23 cellular contexts compared by ENCODE assay signal in genomic region chrX:44897539-44897938, GRCh38. TPM values are rescaled to one million over a fixed set of nuclear protein-coding genes. Genes with fewer than 3 reads are reported as not detected.
DNase-seq lines count a peak whose midpoint lies in the region; ATAC-seq, FAIRE-seq and TF ChIP-seq lines count a peak whose summit lies in the region.
"Had no signal": no experiment of that assay in that cellular context is flagged by ENCODE, and none has a peak within 500 bp of the region (broad histone marks: within the 10 kb centered on the region; RNA-seq: fewer than 3 reads in every experiment).

No MANE protein-coding gene starts in this region.

- H3K4me3 ChIP-seq in LNCaP clone FGC (ENCODE audit: low read depth, low read length) (peak overlapping the region; percentile 43), K562 (no peak overlapping the region)

- no peaks in the 10 kb centered on the region for H3K27me3 Mint-ChIP-seq in activated CD8-positive, alpha-beta T cell treated with anti-CD3 and anti-CD28 coated beads for 36 hours
- no peaks in the 10 kb centered on the region for H3K27me3 Mint-ChIP-seq in activated CD8-positive, alpha-beta T cell treated with anti-CD3 and anti-CD28 coated beads, Interleukin-2, amount 10 ng/mL, durations not matched to agents 7 days and 5 days (ENCODE audit: low read depth)
- no peaks in the 10 kb centered on the region for H3K27me3 Mint-ChIP-seq in progenitor cell of endocrine pancreas
- no peaks in the 10 kb centered on the region for H3K27me3 Mint-ChIP-seq in naive thymus-derived CD8-positive, alpha-beta T cell
- H3K27me3 Mint-ChIP-seq: CD4-positive, alpha-beta T cell had no signal

- no peak for ATAC-seq in activated CD8-positive, alpha-beta T cell treated with anti-CD3 and anti-CD28 coated beads for 36 hours
- ATAC-seq in activated CD8-positive, alpha-beta T cell treated with anti-CD3 and anti-CD28 coated beads, Interleukin-2, amount 10 ng/mL, durations not matched to agents 7 days and 5 days, result no peak
- ATAC-seq in K562, result no peak
- no peak for ATAC-seq in naive thymus-derived CD8-positive, alpha-beta T cell
- ATAC-seq in activated CD4-positive, CD25-positive, alpha-beta regulatory T cell treated with anti-CD3 and anti-CD28 coated beads, Interleukin-2, amount 50 U/mL, for 24 hours, result no peak
- ATAC-seq: HCT116 had no signal

- H3K27ac Mint-ChIP-seq in activated CD8-positive, alpha-beta T cell treated with anti-CD3 and anti-CD28 coated beads for 36 hours, result peak overlapping the region; percentile 68
- H3K27ac Mint-ChIP-seq in activated CD8-positive, alpha-beta T cell treated with anti-CD3 and anti-CD28 coated beads, Interleukin-2, amount 10 ng/mL, durations not matched to agents 7 days and 5 days, result no peak overlapping the region
- peak overlapping the region; percentile 71 for H3K27ac Mint-ChIP-seq in progenitor cell of endocrine pancreas
- peak overlapping the region in 1 of 10 donors; percentile 75 for H3K27ac Mint-ChIP-seq in naive thymus-derived CD8-positive, alpha-beta T cell

- H3K9me1 ChIP-seq in K562 (ENCODE audit: control insufficient read depth, insufficient read depth, low read length), result peaks cover 5% of the 10 kb centered on the region

- BruUV-seq in K562 (replicated peaks; lab: Mats Ljungman, UMichigan), result no TSS peak

- H3K4me1 ChIP-seq in K562 (replicated peaks in 1 of 2; ENCODE audit: control insufficient read depth in 2 of 2, insufficient read depth in 2 of 2, low read length in 2 of 2), result peaks cover 15 to 21% of the 10 kb centered on the region in 2 experiments; a peak in 4 of 5 replicates

- H4K20me1 ChIP-seq in K562 (replicated peaks; ENCODE audit: control insufficient read depth, insufficient read depth, low read length), result peaks cover 18% of the 10 kb centered on the region

- H3K79me2 ChIP-seq in K562 (ENCODE audit: control insufficient read depth, insufficient read depth, low read length), result peaks cover 95% of the 10 kb centered on the region

- H2AFZ ChIP-seq in K562 (ENCODE audit: low read depth, low read length), result no peak overlapping the region

- no peak for TF ChIP-seq RAD21 in K562 (CRISPR knock-in tag; conservative IDR thresholded peaks at IDR 0.05 in 1 of 2, IDR thresholded peaks at IDR 0.05 in 1 of 2)

- peaks cover 39% of the 10 kb centered on the region for H3K4me1 Mint-ChIP-seq in activated CD8-positive, alpha-beta T cell treated with anti-CD3 and anti-CD28 coated beads for 36 hours (ENCODE audit: low read depth)
- H3K4me1 Mint-ChIP-seq in activated CD8-positive, alpha-beta T cell treated with anti-CD3 and anti-CD28 coated beads, Interleukin-2, amount 10 ng/mL, durations not matched to agents 7 days and 5 days (ENCODE audit: low read depth), result peaks cover 38% of the 10 kb centered on the region
- peaks cover 14% of the 10 kb centered on the region for H3K4me1 Mint-ChIP-seq in progenitor cell of endocrine pancreas (ENCODE audit: low read depth)
- H3K4me1 Mint-ChIP-seq in naive thymus-derived CD8-positive, alpha-beta T cell, result peaks cover 16 to 54% (median 34%) of the 10 kb centered on the region in 4 donors

- TF ChIP-seq CTCF in activated CD8-positive, alpha-beta T cell treated with anti-CD3 and anti-CD28 coated beads for 36 hours (IDR thresholded peaks at IDR 0.05), result no peak
- no peak for TF ChIP-seq CTCF in LNCaP clone FGC (IDR thresholded peaks at IDR 0.05; ENCODE audit: control insufficient read depth, extremely low read depth, insufficient read depth)
- no peak for TF ChIP-seq CTCF in K562 (IDR thresholded peaks at IDR 0.05 in 2 of 3, conservative IDR thresholded peaks at IDR 0.05 in 1 of 3; ENCODE audit: insufficient read depth in 2 of 3, low read depth in 1 of 3, low read length in 3 of 3)
- no peak for TF ChIP-seq CTCF in progenitor cell of endocrine pancreas (IDR thresholded peaks at IDR 0.05; ENCODE audit: unreplicated experiment)

- intact Hi-C loops in activated CD8-positive, alpha-beta T cell treated with anti-CD3 and anti-CD28 coated beads for 36 hours (cut with micrococcal nuclease), result no loop called here
- intact Hi-C loops in K562 (cut with micrococcal nuclease), result no loop called here

- no peak for TF ChIP-seq EP300 in K562 (IDR thresholded peaks at IDR 0.05; ENCODE audit: low read length)

- H3K36me3 ChIP-seq in K562 (ENCODE audit: control insufficient read depth, insufficient read depth, low read length), result no peaks in the 10 kb centered on the region

- no peaks in the 10 kb centered on the region for H3K9me3 ChIP-seq in K562 (replicated peaks; ENCODE audit: control insufficient read depth, insufficient read depth, low read depth, low read length)

- FAIRE-seq in K562 (lab: Jason Lieb, UNC), result no peak

- POLR2A ChIA-PET in activated CD8-positive, alpha-beta T cell treated with anti-CD3 and anti-CD28 coated beads for 36 hours (lab: Charles Lee), result no interaction called here
- POLR2A ChIA-PET in activated CD8-positive, alpha-beta T cell treated with anti-CD3 and anti-CD28 coated beads, Interleukin-2, amount 10 ng/mL, durations not matched to agents 7 days and 5 days (lab: Charles Lee), result interaction anchor here (0.8 to 2.0 kb wide), 3 partner anchors 23 to 26 kb away, joined by 3 to 13 read pairs (median 6); partner anchors contain the start of gene KDM6A
- POLR2A ChIA-PET in K562 (lab: Yijun Ruan, JAX), result interaction anchor here (0.6 to 2.4 kb wide), 2 partner anchors 8 to 15 kb away, joined by 3 to 12 read pairs; no protein-coding TSS in a partner anchor
- POLR2A ChIA-PET in naive thymus-derived CD8-positive, alpha-beta T cell (lab: Charles Lee), result interaction anchor here (0.9 kb wide), 1 partner anchor 10 kb away, joined by 3 read pairs; no protein-coding TSS in a partner anchor

- H3K36me3 Mint-ChIP-seq in activated CD8-positive, alpha-beta T cell treated with anti-CD3 and anti-CD28 coated beads for 36 hours (ENCODE audit: low read depth), result peaks cover 21% of the 10 kb centered on the region
- H3K36me3 Mint-ChIP-seq in activated CD8-positive, alpha-beta T cell treated with anti-CD3 and anti-CD28 coated beads, Interleukin-2, amount 10 ng/mL, durations not matched to agents 7 days and 5 days (ENCODE audit: low read depth), result peaks cover 27% of the 10 kb centered on the region
- H3K36me3 Mint-ChIP-seq in progenitor cell of endocrine pancreas (ENCODE audit: insufficient read depth), result peaks cover 12% of the 10 kb centered on the region
- peaks cover 2 to 20% (median 12%) of the 10 kb centered on the region in 3 donors for H3K36me3 Mint-ChIP-seq in naive thymus-derived CD8-positive, alpha-beta T cell

- 50% methylated on average over 2 of the region's 2 CpGs for WGBS in K562 (ENCODE audit: insufficient coverage, low coverage, missing lambda C conversion rate)

- CTCF ChIA-PET in activated CD8-positive, alpha-beta T cell treated with anti-CD3 and anti-CD28 coated beads for 36 hours (lab: Charles Lee), result no interaction called here
- CTCF ChIA-PET in activated CD8-positive, alpha-beta T cell treated with anti-CD3 and anti-CD28 coated beads, Interleukin-2, amount 10 ng/mL, durations not matched to agents 7 days and 5 days (lab: Charles Lee), result no interaction called here
- CTCF ChIA-PET in K562 (lab: Yijun Ruan, JAX; ENCODE audit: low intra/inter-chr PET ratio), result no interaction called here

- no peak for DNase-seq in activated CD8-positive, alpha-beta T cell treated with anti-CD3 and anti-CD28 coated beads for 36 hours
- DNase-seq in activated CD8-positive, alpha-beta T cell treated with anti-CD3 and anti-CD28 coated beads, Interleukin-2, amount 10 ng/mL, durations not matched to agents 7 days and 5 days, result no peak
- DNase-seq in LNCaP clone FGC (ENCODE audit: low read depth) (no peak), K562 (ENCODE audit: extremely low read depth in 1 of 4, low spot score in 3 of 4) (no peak), progenitor cell of endocrine pancreas (ENCODE audit: low spot score, unreplicated experiment) (no peak), NCI-H1417 treated with DMSO at 0.1 percent for 48 hours (lab: John Stamatoyannopoulos, UW) (no peak)
- DNase-seq in naive thymus-derived CD8-positive, alpha-beta T cell, result no peak
- DNase-seq: AML-193; CD4-positive, alpha-beta T cell; DMS153; GF-D8; GOT3; NCI-H1092; NCI-H2081; NCI-H2171 treated with DMSO at 0.1 percent for 48 hours; NK-92 treated with Interleukin-12 subunit alpha and Interleukin-12 subunit beta, amount 100 ng/mL, for 24 hours; OCI-M1; Right ventricle myocardium superior had no signal

- H3K27ac ChIP-seq in K562 (ENCODE audit: extremely low read depth, low read depth, low read length), result no peak overlapping the region
- H3K27ac ChIP-seq: 22Rv1 had no signal

- peaks cover 7% of the 10 kb centered on the region for H3K9me3 Mint-ChIP-seq in activated CD8-positive, alpha-beta T cell treated with anti-CD3 and anti-CD28 coated beads for 36 hours
- peaks cover 3% of the 10 kb centered on the region for H3K9me3 Mint-ChIP-seq in activated CD8-positive, alpha-beta T cell treated with anti-CD3 and anti-CD28 coated beads, Interleukin-2, amount 10 ng/mL, durations not matched to agents 7 days and 5 days (ENCODE audit: insufficient read depth)
- peaks cover 23% of the 10 kb centered on the region for H3K9me3 Mint-ChIP-seq in progenitor cell of endocrine pancreas (ENCODE audit: low read depth)
- peaks cover 0 to 61% (median 0%) of the 10 kb centered on the region in 9 donors for H3K9me3 Mint-ChIP-seq in naive thymus-derived CD8-positive, alpha-beta T cell

- H3K4me3 Mint-ChIP-seq in activated CD8-positive, alpha-beta T cell treated with anti-CD3 and anti-CD28 coated beads for 36 hours, result no peak overlapping the region
- H3K4me3 Mint-ChIP-seq in activated CD8-positive, alpha-beta T cell treated with anti-CD3 and anti-CD28 coated beads, Interleukin-2, amount 10 ng/mL, durations not matched to agents 7 days and 5 days, result no peak overlapping the region
- no peak overlapping the region for H3K4me3 Mint-ChIP-seq in progenitor cell of endocrine pancreas (ENCODE audit: low read depth)
- H3K4me3 Mint-ChIP-seq in naive thymus-derived CD8-positive, alpha-beta T cell, result peak overlapping the region in 5 of 10 donors; percentile 4 to 81 (median 26)

- H3K4me2 ChIP-seq in K562 (ENCODE audit: insufficient read depth, low read length), result peak overlapping the region; percentile 28

- H3K27me3 ChIP-seq in K562 (ENCODE audit: control insufficient read depth in 2 of 2, insufficient read depth in 2 of 2, low read length in 2 of 2), result no peaks in the 10 kb centered on the region

- H3K9ac ChIP-seq in K562 (ENCODE audit: insufficient read depth in 1 of 2, low read depth in 2 of 2, low read length in 2 of 2), result no peak overlapping the region

- in situ Hi-C loops in K562 (cut with MboI), result no loop called here

- TF ChIP-seq POLR2A in K562 (conservative IDR thresholded peaks at IDR 0.05), result no peak

RNA-seq across cellular contexts. Expression of gene KDM6A, which starts 24.6 kb away (rescaled TPM):
- 10 to 100 TPM; 18.9 to 21.1 TPM for total RNA-seq in activated CD8-positive, alpha-beta T cell treated with anti-CD3 and anti-CD28 coated beads for 36 hours
- 10 to 100 TPM; 24.5 to 24.7 TPM for total RNA-seq in activated CD8-positive, alpha-beta T cell treated with anti-CD3 and anti-CD28 coated beads, Interleukin-2, amount 10 ng/mL, durations not matched to agents 7 days and 5 days
- total RNA-seq in K562 (2011; cell fraction: chromatin; rRNA removed; ENCODE audit: low replicate concordance), result 67.4 and 167 TPM in 2 replicates
- 29.5 and 35.7 TPM in 2 replicates for total RNA-seq in K562 (2011; cell fraction: nucleolus; rRNA removed)
- 52.1 and 74.0 TPM in 2 replicates for total RNA-seq in K562 (2011; cell fraction: nucleoplasm; rRNA removed)
- 14.6 and 18.8 TPM in 2 replicates for total RNA-seq in K562 (2014; rRNA removed)
- 26.9 and 28.3 TPM in 2 replicates for total RNA-seq in K562 (2014; rRNA removed; fragmentation: Illumina TruSeq; extraction: Trizol)
- 21.7 and 22.9 TPM in 2 replicates for total RNA-seq in K562 (2015; rRNA removed; fragmentation: Illumina TruSeq; extraction: Trizol)
- total RNA-seq in K562 (2021), result 21.0 and 27.5 TPM in 2 replicates
- 34.3 and 38.0 TPM in 2 replicates for polyA plus RNA-seq in K562 (2011; rRNA removed)
- polyA plus RNA-seq in K562 (2011; cell fraction: cytosol; rRNA removed), result 17.2 and 18.4 TPM in 2 replicates
- polyA plus RNA-seq in K562 (2011; cell fraction: nucleus; rRNA removed), result 53.5 and 79.2 TPM in 2 replicates
- polyA plus RNA-seq in K562 (2012), result 14.1 and 18.4 TPM in 2 replicates
- 25.3 and 25.5 TPM in 2 replicates for polyA plus RNA-seq in K562 (2014; fragmentation: Illumina TruSeq; extraction: Trizol)
- polyA plus RNA-seq in K562 (2014; fragmentation: Nextera tagmentation; extraction: Ambion mirVana), result 1 to 10 TPM; 8.4 to 8.9 TPM
- 16.2 and 23.4 TPM in 2 replicates for polyA plus RNA-seq in K562 (2014; rRNA removed)
- 67.2 and 73.7 TPM in 2 replicates for polyA minus RNA-seq in K562 (2011; rRNA and poly(A)+ RNA removed)
- 24.0 and 30.0 TPM in 2 replicates for polyA minus RNA-seq in K562 (2011; cell fraction: cytosol; rRNA and poly(A)+ RNA removed)
- polyA minus RNA-seq in K562 (2011; cell fraction: nucleus; rRNA and poly(A)+ RNA removed), result 39.2 and 66.4 TPM in 2 replicates
- total RNA-seq in progenitor cell of endocrine pancreas, result 102 and 112 TPM in 2 replicates
- total RNA-seq in naive thymus-derived CD8-positive, alpha-beta T cell, result 10 to 100 TPM; 44.5 to 47.2 TPM
- 10 to 100 TPM; 11.5 to 17.2 (median 15.2) TPM for polyA plus RNA-seq in naive thymus-derived CD8-positive, alpha-beta T cell

RNA-seq across cellular contexts. Expression of gene DUSP21, which starts 53.7 kb away (rescaled TPM):
- total RNA-seq in activated CD8-positive, alpha-beta T cell treated with anti-CD3 and anti-CD28 coated beads for 36 hours, result not detected
- not detected for total RNA-seq in activated CD8-positive, alpha-beta T cell treated with anti-CD3 and anti-CD28 coated beads, Interleukin-2, amount 10 ng/mL, durations not matched to agents 7 days and 5 days
- total RNA-seq in K562 (2011; cell fraction: chromatin; rRNA removed; ENCODE audit: low replicate concordance), result 1.2 TPM in 1 of 2 replicates, not detected in the other
- 0.53 and 1.3 TPM in 2 replicates for total RNA-seq in K562 (2011; cell fraction: nucleolus; rRNA removed)
- 0.99 and 1.1 TPM in 2 replicates for total RNA-seq in K562 (2011; cell fraction: nucleoplasm; rRNA removed)
- 0.14 and 0.73 TPM in 2 replicates for total RNA-seq in K562 (2014; rRNA removed)
- total RNA-seq in K562 (2014; rRNA removed; fragmentation: Illumina TruSeq; extraction: Trizol), result 0.93 and 1.2 TPM in 2 replicates
- 0.45 and 0.51 TPM in 2 replicates for total RNA-seq in K562 (2015; rRNA removed; fragmentation: Illumina TruSeq; extraction: Trizol)
- total RNA-seq in K562 (2021), result 0.85 and 1.3 TPM in 2 replicates
- 0.73 and 1.1 TPM in 2 replicates for polyA plus RNA-seq in K562 (2011; rRNA removed)
- 1.9 and 2.5 TPM in 2 replicates for polyA plus RNA-seq in K562 (2011; cell fraction: cytosol; rRNA removed)
- 0.94 and 2.5 TPM in 2 replicates for polyA plus RNA-seq in K562 (2011; cell fraction: nucleus; rRNA removed)
- polyA plus RNA-seq in K562 (2012), result 1.4 and 2.3 TPM in 2 replicates
- 1.8 and 2.4 TPM in 2 replicates for polyA plus RNA-seq in K562 (2014; fragmentation: Illumina TruSeq; extraction: Trizol)
- 1 to 10 TPM; 2.0 to 2.5 TPM for polyA plus RNA-seq in K562 (2014; fragmentation: Nextera tagmentation; extraction: Ambion mirVana)
- 1.5 and 3.0 TPM in 2 replicates for polyA plus RNA-seq in K562 (2014; rRNA removed)
- polyA minus RNA-seq in K562 (2011; rRNA and poly(A)+ RNA removed), result 1.5 and 1.7 TPM in 2 replicates
- polyA minus RNA-seq in K562 (2011; cell fraction: cytosol; rRNA and poly(A)+ RNA removed), result not detected in 2 replicates
- polyA minus RNA-seq in K562 (2011; cell fraction: nucleus; rRNA and poly(A)+ RNA removed), result 0.33 and 0.94 TPM in 2 replicates
- total RNA-seq in progenitor cell of endocrine pancreas, result not detected in 2 replicates
- not detected for total RNA-seq in naive thymus-derived CD8-positive, alpha-beta T cell
- not detected for polyA plus RNA-seq in naive thymus-derived CD8-positive, alpha-beta T cell
- total RNA-seq: CD4-positive, alpha-beta T cell; MCF 10A; NCI-H460; Right ventricle myocardium superior had no signal
